9 cellular contexts compared by ENCODE assay signal in the genomic region with DNA sequence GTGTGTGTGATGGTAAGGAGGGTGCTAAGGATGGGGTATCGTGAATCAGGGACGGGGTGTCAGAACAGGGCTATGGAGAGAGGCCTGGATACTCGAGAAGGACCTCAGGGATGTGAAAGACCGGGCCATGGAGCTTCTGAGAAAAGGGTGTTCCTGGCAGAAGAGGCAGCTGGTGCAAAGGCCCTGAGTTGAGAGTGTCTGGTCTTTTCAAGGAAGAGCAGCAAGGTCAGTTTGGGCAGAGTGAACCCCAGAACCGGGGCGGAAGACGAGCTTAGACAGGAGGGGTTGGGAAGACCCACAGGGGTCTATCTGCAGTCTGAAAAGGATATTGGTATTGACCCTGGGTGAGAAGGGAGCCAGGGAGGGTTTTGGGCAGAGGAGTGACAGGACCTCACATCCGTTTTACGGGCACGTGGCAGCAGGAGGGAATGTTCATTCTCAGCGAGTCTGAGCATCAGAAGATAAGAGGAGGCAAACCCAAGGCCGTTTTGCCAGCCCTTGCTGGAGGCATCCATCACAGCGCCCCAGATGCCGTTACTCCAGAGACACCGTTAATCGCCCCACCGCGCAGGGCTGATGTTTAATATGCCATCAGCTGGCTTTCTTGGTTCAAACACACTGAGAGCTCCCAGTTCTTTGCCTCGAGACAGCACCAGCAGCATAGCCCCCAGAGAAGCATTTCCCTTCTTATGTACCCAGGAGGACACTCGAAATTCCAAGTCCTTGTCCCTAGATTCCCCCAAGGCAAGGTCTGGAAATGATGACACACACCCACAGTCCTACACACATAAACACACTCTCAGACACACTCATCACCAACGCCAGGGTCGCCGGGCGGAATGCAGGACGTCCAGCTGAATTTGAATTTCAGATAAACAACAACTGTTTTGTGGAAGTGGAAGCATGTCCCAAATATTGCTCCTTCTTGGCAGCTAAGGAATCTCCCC. TPM values are rescaled to one million over a fixed set of nuclear protein-coding genes. Genes with fewer than 3 reads are reported as not detected.
A peak's percentile ranks its signal among the peaks of the same experiment; 100 is the strongest.
DNase-seq lines count a peak whose midpoint lies in the region; ATAC-seq and TF ChIP-seq lines count a peak whose summit lies in the region.
"Had no signal": no experiment of that assay in that cellular context is flagged by ENCODE, and none has a peak within 500 bp of the region (broad histone marks: within the 10 kb centered on the region; RNA-seq: fewer than 3 reads in every experiment).

No MANE protein-coding gene starts in this region.

- H3K27ac ChIP-seq in RWPE1 = peak overlapping the region; percentile 52
- no peak overlapping the region for H3K27ac ChIP-seq in trophoblast cell (ENCODE audit: low read depth, low read length)
- H3K27ac ChIP-seq: ovary had no signal

- no CpG with 5 or more reads among the region's 25 CpGs for WGBS in trophoblast cell (ENCODE audit: extremely low coverage, insufficient coverage, insufficient read length)

- POLR2A ChIA-PET in RWPE1 (lab: Yijun Ruan, JAX; ENCODE audit: low non-redundant PET) = no interaction called here

- CTCF ChIA-PET in RWPE1 (lab: Yijun Ruan, JAX) = no interaction called here

- H3K36me3 ChIP-seq in trophoblast cell (ENCODE audit: control insufficient read depth in 1 of 2, insufficient read depth in 2 of 2, low read length in 2 of 2) = no peaks in the 10 kb centered on the region
- H3K36me3 ChIP-seq: ovary had no signal

- H3K14ac ChIP-seq in trophoblast cell (ENCODE audit: low read length) = no peak overlapping the region

- no peaks in the 10 kb centered on the region for H3K27me3 ChIP-seq in trophoblast cell (ENCODE audit: insufficient read depth, low read length)
- H3K27me3 ChIP-seq: ovary had no signal

- TF ChIP-seq CTCF in RWPE1 (conservative IDR thresholded peaks at IDR 0.05; ENCODE audit: low read depth) = no peak
- no peak for TF ChIP-seq CTCF in foreskin fibroblast (IDR thresholded peaks at IDR 0.05; ENCODE audit: low read depth, low read length)

- no peak overlapping the region for H4K8ac ChIP-seq in trophoblast cell (ENCODE audit: low read depth, low read length)

- peak; percentile 87 for DNase-seq in EH (ENCODE audit: low read depth)
- no peak for DNase-seq in RWPE1 (ENCODE audit: low spot score)
- DNase-seq in foreskin fibroblast = peak; percentile 62 to 75
- peak in 1 of 2 donors; percentile 17 for DNase-seq in trophoblast cell
- DNase-seq in NCI-H146 (lab: John Stamatoyannopoulos, UW) = no peak
- DNase-seq in DMS114 treated with DMSO at 0.1 percent for 48 hours (lab: John Stamatoyannopoulos, UW; ENCODE audit: unreplicated experiment) = no peak

- no peak overlapping the region for H3K23ac ChIP-seq in trophoblast cell (ENCODE audit: low read length)

- H3K4ac ChIP-seq in trophoblast cell (ENCODE audit: low read depth, low read length) = no peak overlapping the region

- peaks cover 12 to 18% of the 10 kb centered on the region in 2 experiments for H3K4me1 ChIP-seq in trophoblast cell (ENCODE audit: control insufficient read depth in 1 of 2, insufficient read depth in 2 of 2, low read length in 2 of 2)

- ATAC-seq in GM19351 (IDR thresholded peaks at IDR 0.05; ENCODE audit: unreplicated experiment) (no peak), GM18520 (IDR thresholded peaks at IDR 0.05; ENCODE audit: unreplicated experiment) (no peak)

- H3K18ac ChIP-seq in trophoblast cell (ENCODE audit: low read length) = no peak overlapping the region

- no peaks in the 10 kb centered on the region for H3K79me2 ChIP-seq in trophoblast cell (ENCODE audit: control insufficient read depth, insufficient read depth, low read length, poor library complexity)

- peaks cover 3% of the 10 kb centered on the region for H3K79me1 ChIP-seq in trophoblast cell (ENCODE audit: low read length)

- no peak overlapping the region for H3K4me3 ChIP-seq in foreskin fibroblast (ENCODE audit: low read depth in 1 of 2, low read length in 2 of 2)
- no peak overlapping the region for H3K4me3 ChIP-seq in trophoblast cell (ENCODE audit: low read depth, low read length)
- H3K4me3 ChIP-seq: ovary had no signal

- H4K91ac ChIP-seq in trophoblast cell (ENCODE audit: low read depth, low read length) = no peak overlapping the region

- H2BK5ac ChIP-seq in trophoblast cell (ENCODE audit: low read depth, low read length, poor library complexity) = no peak overlapping the region

- H4K12ac ChIP-seq in trophoblast cell (ENCODE audit: low read depth, low read length) = no peak overlapping the region

- no peak overlapping the region for H2AFZ ChIP-seq in trophoblast cell (ENCODE audit: insufficient read depth, low read length, poor library complexity)

- H3K9me3 ChIP-seq in trophoblast cell (ENCODE audit: insufficient read depth, low read depth, low read length) = no peaks in the 10 kb centered on the region
- H3K9me3 ChIP-seq: ovary had no signal

- H3K4me2 ChIP-seq in trophoblast cell (ENCODE audit: low read length) = peak overlapping the region; percentile 34

- H2AK5ac ChIP-seq in trophoblast cell (ENCODE audit: low read length) = no peak overlapping the region

- no peak overlapping the region for H2BK12ac ChIP-seq in trophoblast cell (ENCODE audit: low read length)

- H2BK120ac ChIP-seq in trophoblast cell (ENCODE audit: insufficient read depth, low read length, poor library complexity) = no peak overlapping the region

- H3K9ac ChIP-seq in trophoblast cell (ENCODE audit: low read length) = no peak overlapping the region

RNA-seq across cellular contexts. Expression of a gene that starts 41.4 kb away (rescaled TPM):
- 5.5 and 6.1 TPM in 2 replicates for polyA plus RNA-seq in trophoblast cell (2013)

Comparison
In these comparisons a context has a peak if more than half of its experiments do, and no peak if none do; other contexts are left out.
1. DNase-seq: peak in EH (single experiment) and foreskin fibroblast (2 of 2); none in RWPE1 (single experiment), NCI-H146 (single experiment) and DMS114 treated with DMSO at 0.1 percent for 48 hours (single experiment).